Comparison of ENCODE assay signal across 8 cellular contexts in genomic region chr1:17119744-17120482, GRCh38. TPM values are rescaled to one million over a fixed set of nuclear protein-coding genes. Genes with fewer than 3 reads are reported as not detected.
DNase-seq lines count a peak whose midpoint lies in the region; ATAC-seq and TF ChIP-seq lines count a peak whose summit lies in the region.

No MANE protein-coding gene starts in this region.

- no peak overlapping the region for H3K27ac Mint-ChIP-seq in WTC11

- TF ChIP-seq CTCF in WTC11 (IDR thresholded peaks at IDR 0.05): no peak
- TF ChIP-seq CTCF in foreskin keratinocyte (conservative IDR thresholded peaks at IDR 0.05): no peak

- H3K4me3 Mint-ChIP-seq in WTC11: peak overlapping the region; percentile 79

- H4K20me1 ChIP-seq in GM23248 (ENCODE audit: insufficient read depth): no peaks in the 10 kb centered on the region

- POLR2A ChIA-PET in WTC11 (lab: Charles Lee): no interaction called here

- H3K4me3 ChIP-seq in ACC112 (ENCODE audit: low read depth, low read length): peak overlapping the region; percentile 45
- H3K4me3 ChIP-seq in GM23248: peak overlapping the region; percentile 52; the same call in 1 of the 2 replicates
- H3K4me3 ChIP-seq in mesendoderm (ENCODE audit: low read length): peak overlapping the region; percentile 29
- no peak overlapping the region for H3K4me3 ChIP-seq in MG63

- in situ Hi-C loops in GM23248 (cut with MboI): loop anchor here (10.0 kb wide), 1 partner anchor 215 kb away; no protein-coding TSS in a partner anchor

- no peak overlapping the region for H2BK5ac ChIP-seq in mesendoderm (ENCODE audit: low read length)

- 64 to 69% methylated on average over 18 to 20 of the region's 20 CpGs for WGBS in GM23248 (ENCODE audit: low coverage in 1 of 2, low lambda C conversion rate in 2 of 2, missing lambda C conversion rate in 2 of 2), 2 experiments
- WGBS in mesendoderm (ENCODE audit: extremely low coverage, insufficient coverage, low lambda C conversion rate): no CpG with 5 or more reads among the region's 20 CpGs

- no peaks in the 10 kb centered on the region for H3K9me3 ChIP-seq in GM23248 (ENCODE audit: low read depth)
- H3K9me3 ChIP-seq in MG63: no peaks in the 10 kb centered on the region

- H3K4me2 ChIP-seq in GM23248 (ENCODE audit: unreplicated experiment): peak overlapping the region; percentile 5
- peak overlapping the region; percentile 95 for H3K4me2 ChIP-seq in mesendoderm (ENCODE audit: low read length)

- H3K18ac ChIP-seq in mesendoderm (ENCODE audit: low read length): no peak overlapping the region

- H3F3A ChIP-seq in GM23248 (ENCODE audit: insufficient read depth): no peaks in the 10 kb centered on the region

- H3K23ac ChIP-seq in mesendoderm (ENCODE audit: low read length): no peak overlapping the region

- no peaks in the 10 kb centered on the region for H3K9me3 Mint-ChIP-seq in WTC11

- peaks cover 19% of the 10 kb centered on the region for H3K4me1 Mint-ChIP-seq in WTC11

- H3K79me2 ChIP-seq in ACC112 (ENCODE audit: control insufficient read depth, insufficient read depth, low read length, unreplicated experiment): no peaks in the 10 kb centered on the region
- H3K79me2 ChIP-seq in GM23248 (ENCODE audit: insufficient read depth): no peaks in the 10 kb centered on the region
- no peaks in the 10 kb centered on the region for H3K79me2 ChIP-seq in mesendoderm (ENCODE audit: control insufficient read depth, insufficient read depth, low read length)

- H3K9me2 ChIP-seq in GM23248 (ENCODE audit: insufficient read depth): no peaks in the 10 kb centered on the region

- peak overlapping the region; percentile 70 for H3K56ac ChIP-seq in mesendoderm (ENCODE audit: low read length)

- DNase-seq in GM23248 (no peak), WTC11 (ENCODE audit: low spot score) (no peak), mesendoderm (peak; percentile 63), epidermal melanocyte (ENCODE audit: insufficient read length, low spot score) (no peak), foreskin keratinocyte (no peak), MG63 (no peak)

- H3K79me1 ChIP-seq in mesendoderm (ENCODE audit: low read length): no peaks in the 10 kb centered on the region

- no peak overlapping the region for H4K8ac ChIP-seq in mesendoderm (ENCODE audit: low read depth, low read length)

- H3K4me1 ChIP-seq in ACC112 (ENCODE audit: control insufficient read depth, insufficient read depth, low read length, unreplicated experiment): peaks cover 25% of the 10 kb centered on the region
- H3K4me1 ChIP-seq in GM23248 (ENCODE audit: insufficient read depth): 0 out of 2 replicates have a peak, but pooled peaks cover 3% of the 10 kb centered on the region
- H3K4me1 ChIP-seq in mesendoderm (ENCODE audit: control insufficient read depth, low read depth, low read length): peaks cover 3% of the 10 kb centered on the region
- H3K4me1 ChIP-seq in foreskin keratinocyte: no peaks in the 10 kb centered on the region

- H2AFZ ChIP-seq in ACC112 (ENCODE audit: low read length, unreplicated experiment): no peak overlapping the region
- H2AFZ ChIP-seq in GM23248: no peak overlapping the region

- no peak overlapping the region for H3K27ac ChIP-seq in ACC112 (ENCODE audit: low read depth, low read length)
- no peak overlapping the region for H3K27ac ChIP-seq in GM23248
- no peak overlapping the region for H3K27ac ChIP-seq in mesendoderm (ENCODE audit: low read depth, low read length)
- H3K27ac ChIP-seq in foreskin keratinocyte: no peak overlapping the region

- H3K4ac ChIP-seq in mesendoderm (ENCODE audit: low read depth, low read length): no peak overlapping the region

- H3K36me3 Mint-ChIP-seq in WTC11: no peaks in the 10 kb centered on the region

- ATAC-seq in WTC11 (peak; percentile 24), foreskin keratinocyte (no peak), HG03571 (IDR thresholded peaks at IDR 0.05; ENCODE audit: unreplicated experiment) (no peak)

- H2BK120ac ChIP-seq in mesendoderm (ENCODE audit: low read depth, low read length): no peak overlapping the region

- no peak overlapping the region for H3K9ac ChIP-seq in GM23248
- peak overlapping the region; percentile 60 for H3K9ac ChIP-seq in mesendoderm (ENCODE audit: low read length)

- peaks cover 54% of the 10 kb centered on the region for H3K27me3 Mint-ChIP-seq in WTC11 (ENCODE audit: low read depth)

- peaks cover 35% of the 10 kb centered on the region for H3K27me3 ChIP-seq in ACC112 (ENCODE audit: insufficient read depth, low read length)
- peaks cover 26% of the 10 kb centered on the region for H3K27me3 ChIP-seq in GM23248 (replicated peaks; ENCODE audit: insufficient read depth)
- H3K27me3 ChIP-seq in mesendoderm (ENCODE audit: insufficient read depth, low read length, poor library complexity): peaks cover 2% of the 10 kb centered on the region
- H3K27me3 ChIP-seq in foreskin keratinocyte: peaks cover 30% of the 10 kb centered on the region
- no peaks in the 10 kb centered on the region for H3K27me3 ChIP-seq in MG63

- CTCF ChIA-PET in WTC11 (lab: Charles Lee): interaction anchor here (0.7 to 2.4 kb wide), 13 partner anchors 9 to 499 kb away, joined by 3 to 19 read pairs (median 4); no protein-coding TSS in a partner anchor

- H4K5ac ChIP-seq in mesendoderm (ENCODE audit: low read length): no peak overlapping the region

- no peak overlapping the region for H2AK5ac ChIP-seq in mesendoderm (ENCODE audit: low read length)

- no peaks in the 10 kb centered on the region for H3K36me3 ChIP-seq in ACC112 (ENCODE audit: insufficient read depth, low read length)
- H3K36me3 ChIP-seq in GM23248 (ENCODE audit: low read depth): no peaks in the 10 kb centered on the region
- H3K36me3 ChIP-seq in mesendoderm (ENCODE audit: control insufficient read depth, insufficient read depth, low read length): no peaks in the 10 kb centered on the region
- no peaks in the 10 kb centered on the region for H3K36me3 ChIP-seq in MG63

- H2BK15ac ChIP-seq in mesendoderm (replicated peaks; ENCODE audit: low read depth): no peak overlapping the region

TF ChIP-seq in WTC11, 78 proteins besides CTCF, POLR2A, EP300 and RAD21:
- TF ChIP-seq FOXJ3 (CRISPR knock-in tag; IDR thresholded peaks at IDR 0.05; ENCODE audit: borderline replicate concordance) (no peak), MAX (CRISPR knock-in tag; IDR thresholded peaks at IDR 0.05) (0 out of 2 replicates have a peak, but pooled peaks have one; percentile 22)
TF ChIP-seq in WTC11: peak in this region for 1.

RNA-seq across cellular contexts. Expression of gene PADI2, which starts 0.7 kb away (rescaled TPM):
- total RNA-seq in GM23248 (2014; rRNA removed; shearing (Covaris generic)): 0.13 and 0.22 TPM in 2 replicates
- polyA plus RNA-seq in GM23248 (2016; fragmentation: Nextera tagmentation; extraction: Ambion mirVana): 0.08 and 0.11 TPM in 2 replicates
- 3.8 to 5.1 TPM (median 4.4 TPM) in 3 replicates for total RNA-seq in WTC11 (2021)
- polyA plus RNA-seq in mesendoderm (2013, experiment 1 of 2): 0.65 TPM
- 0.56 TPM for polyA plus RNA-seq in mesendoderm (2013, experiment 2 of 2)
- total RNA-seq in foreskin keratinocyte: 0.56 and 0.95 TPM in 2 replicates
- 0.45 TPM in 2 replicates for polyA plus RNA-seq in foreskin keratinocyte
- 0.20 TPM in 1 of 2 replicates, not detected in the other for total RNA-seq in MG63 (2014; rRNA removed; shearing (Covaris generic); ENCODE audit: low replicate concordance)
